ENCODE assay signal across 8 cellular contexts in the genomic region with DNA sequence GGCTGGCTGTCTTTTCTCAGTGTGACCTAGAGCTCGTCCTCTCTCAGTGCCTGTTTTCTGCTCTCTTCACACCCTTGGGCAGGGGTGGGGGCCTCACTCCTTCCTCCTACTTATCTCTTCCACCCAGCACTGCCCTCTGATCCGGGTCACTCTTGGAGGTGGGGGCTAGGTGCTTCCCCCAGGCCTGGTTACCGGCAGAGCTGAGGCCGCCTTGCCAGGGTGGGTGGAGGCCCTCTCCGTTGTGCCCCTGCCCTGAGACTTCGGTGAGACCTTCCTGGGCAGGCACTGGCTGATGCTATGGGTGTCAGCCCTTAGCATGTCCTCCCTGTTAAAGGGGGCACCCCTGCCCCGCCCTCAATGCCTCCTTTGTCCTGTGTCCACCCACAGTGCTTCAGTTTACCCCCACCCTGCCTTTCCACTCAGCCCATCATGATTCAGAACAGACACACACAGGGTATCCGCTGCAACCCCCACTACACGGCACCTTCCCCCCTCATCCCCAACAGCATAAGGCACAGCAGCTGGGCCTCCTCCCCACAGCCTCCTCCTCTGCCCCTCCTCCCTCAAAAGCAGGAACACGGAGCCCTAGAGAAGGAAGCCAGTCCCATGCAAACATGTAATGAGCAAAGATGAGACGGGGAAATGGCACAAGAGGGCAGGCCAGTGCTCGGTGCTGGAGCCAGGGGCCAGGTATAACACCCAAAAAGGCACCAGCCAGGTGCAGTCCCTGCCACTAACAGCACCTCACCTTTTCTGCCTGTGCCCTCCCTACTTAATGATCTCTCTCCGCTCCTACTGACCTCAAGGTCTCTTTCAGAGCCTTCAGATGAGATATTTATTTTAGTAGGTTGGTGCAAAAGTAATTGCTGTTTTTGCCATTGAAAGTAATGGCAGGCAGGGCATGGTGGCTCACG. TPM values are rescaled to one million over a fixed set of nuclear protein-coding genes. Genes with fewer than 3 reads are reported as not detected.
A peak's percentile ranks its signal among the peaks of the same experiment; 100 is the strongest.
DNase-seq lines count a peak whose midpoint lies in the region; FAIRE-seq and TF ChIP-seq lines count a peak whose summit lies in the region.
"Had no signal": no experiment of that assay in that cellular context is flagged by ENCODE, and none has a peak within 500 bp of the region (broad histone marks: within the 10 kb centered on the region; RNA-seq: fewer than 3 reads in every experiment).

No MANE protein-coding gene starts in this region.

- H3K4me1 ChIP-seq in KMS-11 (ENCODE audit: low read depth, poor library complexity, severe bottlenecking) (peaks cover 8% of the 10 kb centered on the region), osteoblast (ENCODE audit: insufficient read depth, low read length) (peaks cover 14% of the 10 kb centered on the region)
- H3K4me1 ChIP-seq: ascending aorta had no signal

- H3K27ac ChIP-seq in KMS-11: no peak overlapping the region
- no peak overlapping the region for H3K27ac ChIP-seq in osteoblast (ENCODE audit: low read depth, low read length)
- H3K27ac ChIP-seq: ascending aorta had no signal

- H3K79me2 ChIP-seq in KMS-11 (ENCODE audit: insufficient read depth, low read depth) (no peaks in the 10 kb centered on the region), osteoblast (ENCODE audit: insufficient read depth, low read length) (no peaks in the 10 kb centered on the region)

- TF ChIP-seq CTCF in KMS-11 (conservative IDR thresholded peaks at IDR 0.05; ENCODE audit: low read depth, low read length) (no peak), osteoblast (IDR thresholded peaks at IDR 0.05; ENCODE audit: extremely low read depth, low read depth, low read length) (no peak)

- H3K4me3 ChIP-seq in KMS-11 (IDR thresholded peaks at IDR 0.05; ENCODE audit: insufficient read depth, low read depth, low read length) (no peak overlapping the region), osteoblast (ENCODE audit: insufficient read depth, low read length) (no peak overlapping the region)
- H3K4me3 ChIP-seq: ascending aorta had no signal

- H4K20me1 ChIP-seq in KMS-11 (ENCODE audit: insufficient read depth) (no peaks in the 10 kb centered on the region), osteoblast (ENCODE audit: insufficient read depth, low read length) (no peaks in the 10 kb centered on the region)

- H3K36me3 ChIP-seq in KMS-11 (ENCODE audit: insufficient read depth) (no peaks in the 10 kb centered on the region), osteoblast (ENCODE audit: insufficient read depth, low read length) (no peaks in the 10 kb centered on the region)
- H3K36me3 ChIP-seq: ascending aorta had no signal

- DNase-seq in SKM-1 (lab: John Stamatoyannopoulos, UW; ENCODE audit: unreplicated experiment) (peak; percentile 78), osteoblast (ENCODE audit: insufficient read length, low spot score, missing footprints) (peak; percentile 68), GOT3 (lab: John Stamatoyannopoulos, UW) (no peak), GM19239 (ENCODE audit: insufficient read length, low spot score) (no peak)
- DNase-seq: activated CD8-positive, alpha-beta memory T cell treated with anti-CD3 and anti-CD28 coated beads, Interleukin-2, amount 50 U/mL, for 4 hours; endodermal cell had no signal

- no peak overlapping the region for H3K9ac ChIP-seq in KMS-11

- FAIRE-seq in GM19239 (lab: Jason Lieb, UNC): no peak

- H3K9me3 ChIP-seq in osteoblast (ENCODE audit: low read depth, low read length): no peaks in the 10 kb centered on the region
- H3K9me3 ChIP-seq: ascending aorta had no signal

- H3K27me3 ChIP-seq in KMS-11 (ENCODE audit: insufficient read depth, low read depth): peaks cover 4% of the 10 kb centered on the region; the same call in 1 of the 2 replicates
- peaks cover 21% of the 10 kb centered on the region for H3K27me3 ChIP-seq in osteoblast (ENCODE audit: insufficient read depth, low read length)

- no peak overlapping the region for H3K4me2 ChIP-seq in KMS-11
- no peak overlapping the region for H3K4me2 ChIP-seq in osteoblast (ENCODE audit: insufficient read depth, low read length)

- H2AFZ ChIP-seq in KMS-11 (ENCODE audit: low read depth) (0 out of 2 replicates have a peak overlapping the region, but pooled peaks have one; percentile 6), osteoblast (ENCODE audit: low read length) (no peak overlapping the region)

RNA-seq across cellular contexts. Expression of gene ZGLP1, which starts 9.8 kb away (rescaled TPM):
- total RNA-seq in osteoblast: 0.59 and 0.72 TPM in 2 replicates
- total RNA-seq: ascending aorta had no signal

RNA-seq across cellular contexts. Expression of gene ICAM5, which starts 10.1 kb away (rescaled TPM):
- under 0.01 TPM in 1 of 2 replicates, not detected in the other for total RNA-seq in osteoblast

RNA-seq across cellular contexts. Expression of gene ICAM4, which starts 13.0 kb away (rescaled TPM):
- under 0.01 and 0.29 TPM in 2 replicates for total RNA-seq in osteoblast
- total RNA-seq: ascending aorta had no signal

RNA-seq across cellular contexts. Expression of gene FDX2, which starts 16.0 kb away (rescaled TPM):
- total RNA-seq in osteoblast: 14.7 and 17.7 TPM in 2 replicates

RNA-seq across cellular contexts. Expression of gene ICAM1, which starts 28.9 kb away (rescaled TPM):
- total RNA-seq in osteoblast: 25.6 and 35.5 TPM in 2 replicates

Comparison
In these comparisons a context has a peak if more than half of its experiments do, and no peak if none do; other contexts are left out.
1. DNase-seq: peak in SKM-1 (single experiment) and osteoblast (single experiment); none in GOT3 (single experiment) and GM19239 (single experiment).